In the genomic region with DNA sequence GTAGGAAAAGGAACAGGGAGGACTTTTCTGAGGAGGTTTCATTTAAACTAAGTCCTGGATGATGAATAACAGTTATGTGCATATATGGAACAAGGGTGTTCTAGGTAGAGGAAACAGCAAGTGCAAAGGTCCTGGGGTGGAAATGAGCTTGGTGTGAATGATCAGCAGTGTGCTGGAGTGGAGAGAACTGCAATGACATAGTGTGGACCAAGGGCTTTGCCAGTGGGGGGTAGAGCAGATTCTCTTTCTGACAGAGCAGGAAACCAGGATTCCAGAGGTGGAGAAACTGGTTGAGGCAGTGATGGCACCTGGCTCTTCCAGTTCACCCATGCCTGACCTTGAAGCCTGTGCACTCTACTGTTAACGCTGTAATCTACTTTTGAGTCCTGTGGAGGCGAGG, we compare ENCODE assay signal across 1 cellular context.
TF ChIP-seq lines count a peak whose summit lies in the region.

No MANE protein-coding gene starts in this region.

TF ChIP-seq in HepG2, 621 proteins besides CTCF, POLR2A, EP300 and RAD21:
- TF ChIP-seq ZMYM3 (CRISPR knock-in tag; IDR thresholded peaks at IDR 0.05), result peak; percentile 47; the same call in 1 of the 2 replicates
- TF ChIP-seq, protein P1, sequence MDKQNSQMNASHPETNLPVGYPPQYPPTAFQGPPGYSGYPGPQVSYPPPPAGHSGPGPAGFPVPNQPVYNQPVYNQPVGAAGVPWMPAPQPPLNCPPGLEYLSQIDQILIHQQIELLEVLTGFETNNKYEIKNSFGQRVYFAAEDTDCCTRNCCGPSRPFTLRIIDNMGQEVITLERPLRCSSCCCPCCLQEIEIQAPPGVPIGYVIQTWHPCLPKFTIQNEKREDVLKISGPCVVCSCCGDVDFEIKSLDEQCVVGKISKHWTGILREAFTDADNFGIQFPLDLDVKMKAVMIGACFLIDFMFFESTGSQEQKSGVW (CRISPR knock-in tag; IDR thresholded peaks at IDR 0.05; ENCODE audit: borderline replicate concordance), result no peak
